Comparison of ENCODE assay signal across 20 cellular contexts in the genomic region with DNA sequence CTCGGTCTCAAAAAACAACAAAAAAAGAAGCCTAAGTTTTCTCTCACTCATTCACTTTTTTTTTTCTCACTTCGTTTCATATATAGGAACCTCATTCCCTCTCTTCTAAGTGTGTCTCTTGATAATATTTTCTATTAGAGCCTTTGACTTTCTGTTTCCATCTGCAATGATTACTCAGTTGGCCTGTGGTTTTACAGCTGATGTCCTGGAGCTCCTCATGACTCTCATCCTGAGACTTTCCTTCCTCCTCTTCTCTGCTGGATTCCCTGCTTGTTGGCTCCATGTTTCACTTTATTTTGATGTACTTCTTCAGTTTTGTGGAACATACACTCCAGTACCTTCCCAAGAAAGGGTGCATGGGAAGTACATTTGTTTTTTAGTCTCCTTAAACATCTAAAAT.
"Had no signal": no experiment of that assay in that cellular context is flagged by ENCODE, and none has a peak within 500 bp of the region (broad histone marks: within the 10 kb centered on the region; RNA-seq: fewer than 3 reads in every experiment).

No MANE protein-coding gene starts in this region.

- H3K9me3 ChIP-seq: colonic mucosa, gastrocnemius medialis, suprapubic skin, uterus had no signal

- H3K4me2 ChIP-seq: smooth muscle cell had no signal

- H3K27ac ChIP-seq: colonic mucosa, gastrocnemius medialis, heart right ventricle, suprapubic skin, transverse colon, uterus had no signal

- DNase-seq: activated CD4-positive, alpha-beta T cell treated with anti-CD3 and anti-CD28 coated beads, Interleukin-2, amount 10 ng/mL, durations not matched to agents 7 days and 5 days; activated CD8-positive, alpha-beta T cell treated with anti-CD3 and anti-CD28 coated beads, Interleukin-2, amount 10 ng/mL, durations not matched to agents 7 days and 5 days; activated naive CD4-positive, alpha-beta T cell treated with Interleukin-2 at 50 U/mL for 16 hours; activated naive CD8-positive, alpha-beta T cell treated with anti-CD3 and anti-CD28 coated beads, Interleukin-2, amount 10 ng/mL, durations not matched to agents 7 days and 5 days; activated T-cell treated with anti-CD3 and anti-CD28 coated beads, Interleukin-2, amount 50 U/mL, for 24 hours; central memory CD4-positive, alpha-beta T cell; colonic mucosa; gastrocnemius medialis; heart right ventricle; mesenchymal stem cell; naive thymus-derived CD4-positive, alpha-beta T cell; stimulated activated CD4-positive, alpha-beta T cell treated with anti-CD3 and anti-CD28 coated beads, Interleukin-4, amount 100 ng/mL, for 1 hour; stimulated activated naive CD8-positive, alpha-beta T cell treated with anti-CD3 and anti-CD28 coated beads, Interleukin-15, amount 100 ng/mL, for 72 hours; T1000; transverse colon; uterus had no signal

- H3K4me1 ChIP-seq: gastrocnemius medialis, heart right ventricle, suprapubic skin, uterus had no signal

- H3K27me3 ChIP-seq: colonic mucosa, heart right ventricle, suprapubic skin, transverse colon, uterus had no signal

- H3K4me3 ChIP-seq: colonic mucosa, gastrocnemius medialis, heart right ventricle, smooth muscle cell, suprapubic skin, transverse colon, uterus had no signal

- ATAC-seq: activated CD4-positive, CD25-positive, alpha-beta regulatory T cell treated with anti-CD3 and anti-CD28 coated beads, Interleukin-2, amount 50 U/mL, for 24 hours; activated CD8-positive, alpha-beta T cell treated with anti-CD3 and anti-CD28 coated beads, Interleukin-2, amount 10 ng/mL, durations not matched to agents 7 days and 5 days; gastrocnemius medialis; heart right ventricle; naive thymus-derived CD4-positive, alpha-beta T cell; sciatic nerve; stimulated activated naive CD8-positive, alpha-beta T cell treated with anti-CD3 and anti-CD28 coated beads, Interleukin-15, amount 100 ng/mL, for 72 hours had no signal

- H3K36me3 ChIP-seq: colonic mucosa, gastrocnemius medialis, heart right ventricle, suprapubic skin, transverse colon, uterus had no signal
